In the genomic region with DNA sequence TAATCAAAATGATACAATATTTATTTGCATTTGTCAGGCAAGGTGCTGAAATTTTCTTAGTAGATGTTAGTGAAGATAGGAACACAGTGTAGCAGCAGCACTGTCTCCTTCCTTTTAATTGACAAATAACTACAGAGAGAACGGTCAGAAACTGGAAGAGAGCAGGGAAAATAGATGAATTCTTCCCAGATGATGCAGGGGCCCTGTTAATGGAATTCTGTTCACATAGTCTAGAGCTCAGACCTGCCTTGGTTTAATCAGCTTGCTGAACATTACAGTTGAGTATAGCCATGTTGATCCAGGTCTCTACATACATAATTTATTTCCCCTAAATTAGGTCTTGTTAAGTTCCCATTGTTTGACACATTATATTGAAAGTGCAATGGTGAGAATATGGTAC, we compare ENCODE assay signal across 31 cellular contexts.
"Had no signal": no experiment of that assay in that cellular context is flagged by ENCODE, and none has a peak within 500 bp of the region (broad histone marks: within the 10 kb centered on the region; RNA-seq: fewer than 3 reads in every experiment).

No MANE protein-coding gene starts in this region.

- H3K36me3 Mint-ChIP-seq: activated CD4-positive, alpha-beta memory T cell treated with anti-CD3 and anti-CD28 coated beads for 36 hours; activated CD8-positive, alpha-beta memory T cell treated with anti-CD3 and anti-CD28 coated beads, Interleukin-2, amount 10 ng/mL, durations not matched to agents 7 days and 5 days; activated naive CD4-positive, alpha-beta T cell treated with anti-CD3 and anti-CD28 coated beads, Interleukin-2, amount 50 U/mL, for 24 hours; activated naive CD8-positive, alpha-beta T cell treated with anti-CD3 and anti-CD28 coated beads for 36 hours had no signal

- H3K27ac Mint-ChIP-seq: activated CD4-positive, alpha-beta memory T cell treated with anti-CD3 and anti-CD28 coated beads for 36 hours; activated CD4-positive, alpha-beta T cell treated with anti-CD3 and anti-CD28 coated beads for 36 hours; activated CD4-positive, alpha-beta T cell treated with anti-CD3 and anti-CD28 coated beads, Interleukin-2, amount 10 ng/mL, durations not matched to agents 24 days and 14 days; activated CD8-positive, alpha-beta memory T cell treated with anti-CD3 and anti-CD28 coated beads, Interleukin-2, amount 10 ng/mL, durations not matched to agents 7 days and 5 days; activated CD8-positive, alpha-beta T cell treated with anti-CD3 and anti-CD28 coated beads, Interleukin-2, amount 10 ng/mL, durations not matched to agents 7 days and 5 days; activated naive CD4-positive, alpha-beta T cell treated with anti-CD3 and anti-CD28 coated beads for 36 hours; activated naive CD4-positive, alpha-beta T cell treated with anti-CD3 and anti-CD28 coated beads, Interleukin-2, amount 50 U/mL, for 24 hours; activated naive CD8-positive, alpha-beta T cell treated with anti-CD3 and anti-CD28 coated beads for 36 hours; activated naive CD8-positive, alpha-beta T cell treated with anti-CD3 and anti-CD28 coated beads, Interleukin-2, amount 50 U/mL, for 24 hours; activated T-helper 1 cell treated with anti-CD3 and anti-CD28 coated beads, Interleukin-12 subunit alpha, Interleukin-12 subunit beta, Interleukin-2, Interleukin-4 antibody, amounts not matched to agents 30 ng/mL and 10 ng/mL and 1 ng/mL, durations not matched to agents 14 hours and 24 hours and 36 hours; activated T-helper 2 cell treated with anti-CD3 and anti-CD28 coated beads, Interferon-gamma antibody, Interleukin-2, Interleukin-4, amounts not matched to agents 10 μg/mL and 5 μg/mL and 100 μg/mL, durations not matched to agents 14 hours and 24 hours and 36 hours; endodermal cell had no signal

- H3K9me3 ChIP-seq: ascending aorta, body of pancreas, colonic mucosa, esophagus muscularis mucosa, gastrocnemius medialis, heart left ventricle had no signal

- ATAC-seq: activated CD4-positive, alpha-beta T cell treated with anti-CD3 and anti-CD28 coated beads for 36 hours; activated CD8-positive, alpha-beta memory T cell treated with anti-CD3 and anti-CD28 coated beads, Interleukin-2, amount 10 ng/mL, durations not matched to agents 7 days and 5 days; activated CD8-positive, alpha-beta T cell treated with anti-CD3 and anti-CD28 coated beads, Interleukin-2, amount 10 ng/mL, durations not matched to agents 7 days and 5 days; activated naive CD8-positive, alpha-beta T cell treated with anti-CD3 and anti-CD28 coated beads, Interleukin-2, amount 50 U/mL, for 24 hours; body of pancreas; foreskin keratinocyte; gastrocnemius medialis; heart left ventricle had no signal

- H3K4me3 Mint-ChIP-seq: activated CD4-positive, alpha-beta memory T cell treated with anti-CD3 and anti-CD28 coated beads for 36 hours; activated CD4-positive, alpha-beta T cell treated with anti-CD3 and anti-CD28 coated beads for 36 hours; activated CD4-positive, alpha-beta T cell treated with anti-CD3 and anti-CD28 coated beads, Interleukin-2, amount 10 ng/mL, durations not matched to agents 24 days and 14 days; activated CD8-positive, alpha-beta memory T cell treated with anti-CD3 and anti-CD28 coated beads, Interleukin-2, amount 10 ng/mL, durations not matched to agents 7 days and 5 days; activated CD8-positive, alpha-beta T cell treated with anti-CD3 and anti-CD28 coated beads, Interleukin-2, amount 10 ng/mL, durations not matched to agents 7 days and 5 days; activated naive CD4-positive, alpha-beta T cell treated with anti-CD3 and anti-CD28 coated beads for 36 hours; activated naive CD4-positive, alpha-beta T cell treated with anti-CD3 and anti-CD28 coated beads, Interleukin-2, amount 50 U/mL, for 24 hours; activated naive CD8-positive, alpha-beta T cell treated with anti-CD3 and anti-CD28 coated beads for 36 hours; activated naive CD8-positive, alpha-beta T cell treated with anti-CD3 and anti-CD28 coated beads, Interleukin-2, amount 50 U/mL, for 24 hours; activated T-helper 1 cell treated with anti-CD3 and anti-CD28 coated beads, Interleukin-12 subunit alpha, Interleukin-12 subunit beta, Interleukin-2, Interleukin-4 antibody, amounts not matched to agents 30 ng/mL and 10 ng/mL and 1 ng/mL, durations not matched to agents 14 hours and 24 hours and 36 hours; endodermal cell had no signal

- H3K4me1 Mint-ChIP-seq: activated CD4-positive, alpha-beta T cell treated with anti-CD3 and anti-CD28 coated beads for 36 hours; activated CD4-positive, alpha-beta T cell treated with anti-CD3 and anti-CD28 coated beads, Interleukin-2, amount 10 ng/mL, durations not matched to agents 24 days and 14 days; activated CD8-positive, alpha-beta memory T cell treated with anti-CD3 and anti-CD28 coated beads, Interleukin-2, amount 10 ng/mL, durations not matched to agents 7 days and 5 days; activated naive CD4-positive, alpha-beta T cell treated with anti-CD3 and anti-CD28 coated beads, Interleukin-2, amount 50 U/mL, for 24 hours; activated naive CD8-positive, alpha-beta T cell treated with anti-CD3 and anti-CD28 coated beads for 36 hours; activated naive CD8-positive, alpha-beta T cell treated with anti-CD3 and anti-CD28 coated beads, Interleukin-2, amount 50 U/mL, for 24 hours; endodermal cell had no signal

- H3K9me3 Mint-ChIP-seq: activated CD4-positive, alpha-beta memory T cell treated with anti-CD3 and anti-CD28 coated beads for 36 hours; activated CD4-positive, alpha-beta T cell treated with anti-CD3 and anti-CD28 coated beads, Interleukin-2, amount 10 ng/mL, durations not matched to agents 24 days and 14 days; activated naive CD4-positive, alpha-beta T cell treated with anti-CD3 and anti-CD28 coated beads for 36 hours; activated naive CD4-positive, alpha-beta T cell treated with anti-CD3 and anti-CD28 coated beads, Interleukin-2, amount 50 U/mL, for 24 hours; activated naive CD8-positive, alpha-beta T cell treated with anti-CD3 and anti-CD28 coated beads for 36 hours; activated naive CD8-positive, alpha-beta T cell treated with anti-CD3 and anti-CD28 coated beads, Interleukin-2, amount 50 U/mL, for 24 hours; activated T-helper 1 cell treated with anti-CD3 and anti-CD28 coated beads, Interleukin-12 subunit alpha, Interleukin-12 subunit beta, Interleukin-2, Interleukin-4 antibody, amounts not matched to agents 30 ng/mL and 10 ng/mL and 1 ng/mL, durations not matched to agents 14 hours and 24 hours and 36 hours; activated T-helper 2 cell treated with anti-CD3 and anti-CD28 coated beads, Interferon-gamma antibody, Interleukin-2, Interleukin-4, amounts not matched to agents 10 μg/mL and 5 μg/mL and 100 μg/mL, durations not matched to agents 14 hours and 24 hours and 36 hours; endodermal cell had no signal

- H3K4me3 ChIP-seq: ascending aorta, body of pancreas, colonic mucosa, esophagus muscularis mucosa, gastrocnemius medialis, heart left ventricle had no signal

- H3K27me3 ChIP-seq: ascending aorta, body of pancreas, colonic mucosa, foreskin keratinocyte, gastrocnemius medialis, heart left ventricle had no signal

- DNase-seq: activated CD4-positive, alpha-beta memory T cell treated with anti-CD3 and anti-CD28 coated beads for 36 hours; activated CD4-positive, alpha-beta T cell treated with anti-CD3 and anti-CD28 coated beads for 36 hours; activated CD4-positive, alpha-beta T cell treated with anti-CD3 and anti-CD28 coated beads, Interleukin-2, amount 10 ng/mL, durations not matched to agents 24 days and 14 days; activated CD4-positive, CD25-positive, alpha-beta regulatory T cell; activated CD4-positive, CD25-positive, alpha-beta regulatory T cell treated with anti-CD3 and anti-CD28 coated beads, Interleukin-2, amount 50 U/mL, for 72 hours; activated CD8-positive, alpha-beta memory T cell treated with anti-CD3 and anti-CD28 coated beads, Interleukin-2, amount 10 ng/mL, durations not matched to agents 7 days and 5 days; activated CD8-positive, alpha-beta memory T cell treated with anti-CD3 and anti-CD28 coated beads, Interleukin-2, amount 50 U/mL, for 4 hours; activated CD8-positive, alpha-beta T cell treated with anti-CD3 and anti-CD28 coated beads, Interleukin-2, amount 10 ng/mL, durations not matched to agents 7 days and 5 days; activated effector memory CD4-positive, alpha-beta T cell treated with anti-CD3 and anti-CD28 coated beads, Interleukin-2, amount 50 U/mL, for 16 hours; activated naive CD4-positive, alpha-beta T cell treated with anti-CD3 and anti-CD28 coated beads for 36 hours; activated naive CD8-positive, alpha-beta T cell treated with anti-CD3 and anti-CD28 coated beads for 36 hours; activated naive CD8-positive, alpha-beta T cell treated with anti-CD3 and anti-CD28 coated beads, Interleukin-2, amount 50 U/mL, for 24 hours; activated T-cell treated with anti-CD3 and anti-CD28 coated beads, Interleukin-2, amount 50 U/mL, for 1 hour; activated T-cell treated with anti-CD3 and anti-CD28 coated beads, Interleukin-2, amount 50 U/mL, for 48 hours; body of pancreas; caudate nucleus; cerebellar nuclear complex; colonic mucosa; effector CD8-positive, alpha-beta T cell; endodermal cell; erythroblast; foreskin keratinocyte; gastrocnemius medialis; glutamatergic neuron; heart left ventricle; T-helper 2 cell had no signal

- H3K27ac ChIP-seq: ascending aorta, body of pancreas, colonic mucosa, esophagus muscularis mucosa, gastrocnemius medialis, heart left ventricle had no signal

- H3K4me1 ChIP-seq: ascending aorta, body of pancreas, colonic mucosa, esophagus muscularis mucosa, heart left ventricle had no signal

- H3K36me3 ChIP-seq: ascending aorta, colonic mucosa, esophagus muscularis mucosa, gastrocnemius medialis, heart left ventricle had no signal

- H3K27me3 Mint-ChIP-seq: activated CD4-positive, alpha-beta T cell treated with anti-CD3 and anti-CD28 coated beads, Interleukin-2, amount 10 ng/mL, durations not matched to agents 24 days and 14 days; activated CD8-positive, alpha-beta memory T cell treated with anti-CD3 and anti-CD28 coated beads, Interleukin-2, amount 10 ng/mL, durations not matched to agents 7 days and 5 days had no signal
